Comparison of ENCODE assay signal across 25 cellular contexts in the genomic region with DNA sequence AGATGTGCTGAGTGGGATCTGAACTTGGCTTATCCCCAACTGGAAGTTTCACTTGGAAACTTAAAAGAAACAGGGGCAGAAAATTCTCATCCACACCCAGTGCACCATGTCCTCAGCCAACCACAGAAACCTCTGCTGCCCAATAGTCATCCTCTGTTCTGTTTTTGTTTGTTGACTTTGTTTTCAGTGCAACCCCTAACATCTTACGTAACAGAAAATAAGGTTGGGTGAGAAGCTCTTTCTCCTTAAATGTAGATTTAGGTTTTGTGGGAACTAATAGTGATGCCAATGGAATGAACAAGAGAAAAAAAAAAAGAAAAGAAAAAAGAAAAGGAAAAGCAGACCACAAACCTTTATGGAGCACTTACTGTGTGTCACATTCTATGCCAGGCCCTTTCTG.
"Had no signal": no experiment of that assay in that cellular context is flagged by ENCODE, and none has a peak within 500 bp of the region (broad histone marks: within the 10 kb centered on the region; RNA-seq: fewer than 3 reads in every experiment).

No MANE protein-coding gene starts in this region.

- H3K36me3 ChIP-seq: MG63 had no signal

- DNase-seq: IMR-90, Karpas-422, KG1, MG63, NCI-H1092, NCI-H1105 treated with DMSO at 0.1 percent for 48 hours, NCI-H1417 treated with DMSO at 0.1 percent for 48 hours, NCI-H146, NCI-H1694 treated with DMSO at 0.1 percent for 48 hours, NCI-H1930, NCI-H2081, NCI-H2107, NCI-H226, NCI-H446, NCI-H510A, NCI-H524 treated with DMSO at 0.1 percent for 48 hours, NCI-H69, NCI-H774, PC-3, SHP77 treated with DMSO at 0.1 percent for 48 hours, SJCRH30 had no signal

- H3K4me3 ChIP-seq: MG63, SJCRH30 had no signal

- H3K27ac ChIP-seq: SJCRH30 had no signal

- ATAC-seq: HepG2, Panc1, PC-3, Right ventricle myocardium inferior, SK-N-SH treated with all-trans-retinoic acid at 6 μM for 48 hours had no signal

- H3K4me1 ChIP-seq: SJCRH30 had no signal

- H3K9me3 ChIP-seq: MG63, SJCRH30 had no signal

- H3K27me3 ChIP-seq: MG63, SJCRH30 had no signal
